24 cellular contexts compared by ENCODE assay signal in genomic region chr20:60080401-60080800, GRCh38.
DNase-seq lines count a peak whose midpoint lies in the region; ATAC-seq and TF ChIP-seq lines count a peak whose summit lies in the region.
"Had no signal": no experiment of that assay in that cellular context is flagged by ENCODE, and none has a peak within 500 bp of the region (broad histone marks: within the 10 kb centered on the region; RNA-seq: fewer than 3 reads in every experiment).

No MANE protein-coding gene starts in this region.

- no peak overlapping the region for H3K23ac ChIP-seq in neuronal stem cell (ENCODE audit: low read depth, low read length, poor library complexity)

- no peak overlapping the region for H2BK120ac ChIP-seq in neuronal stem cell (ENCODE audit: low read depth, low read length)

- no peak overlapping the region for H2BK5ac ChIP-seq in neuronal stem cell (ENCODE audit: low read length)

- no peaks in the 10 kb centered on the region for H3K79me2 ChIP-seq in neural progenitor cell (ENCODE audit: low read depth)

- H3K9me3 Mint-ChIP-seq in neural progenitor cell = no peaks in the 10 kb centered on the region
- H3K9me3 Mint-ChIP-seq: CD4-positive, alpha-beta T cell; CD8-positive, alpha-beta T cell had no signal

- H3K14ac ChIP-seq in neuronal stem cell (ENCODE audit: low read length) = peak overlapping the region; percentile 33

- H3K4me1 ChIP-seq in BLaER1 = peaks cover 37% of the 10 kb centered on the region
- H3K4me1 ChIP-seq in RWPE2 (ENCODE audit: insufficient read depth, poor library complexity, severe bottlenecking) = peaks cover 26% of the 10 kb centered on the region
- peaks cover 0 to 2% of the 10 kb centered on the region in 2 donors for H3K4me1 ChIP-seq in neuronal stem cell (ENCODE audit: control insufficient read depth in 2 of 2, insufficient read depth in 1 of 2, low read depth in 1 of 2, low read length in 2 of 2)
- no peaks in the 10 kb centered on the region for H3K4me1 ChIP-seq in neural progenitor cell
- H3K4me1 ChIP-seq in foreskin keratinocyte = no peaks in the 10 kb centered on the region
- no peaks in the 10 kb centered on the region for H3K4me1 ChIP-seq in mucosa of descending colon (ENCODE audit: low read depth)
- H3K4me1 ChIP-seq: A549 had no signal

- H3K4me1 Mint-ChIP-seq in neural progenitor cell = peaks cover 5% of the 10 kb centered on the region
- H3K4me1 Mint-ChIP-seq: B cell had no signal

- H3K18ac ChIP-seq in neuronal stem cell (ENCODE audit: low read length) = no peak overlapping the region

- H3K4me3 Mint-ChIP-seq in neural progenitor cell = no peak overlapping the region
- H3K4me3 Mint-ChIP-seq: B cell; CD4-positive, alpha-beta T cell; CD8-positive, alpha-beta T cell had no signal

- H3K4me2 ChIP-seq in BLaER1 (peak overlapping the region; percentile 16), neuronal stem cell (ENCODE audit: insufficient read depth, low read length, poor library complexity, severe bottlenecking) (no peak overlapping the region), neural progenitor cell (no peak overlapping the region)
- H3K4me2 ChIP-seq: A549 had no signal

- no peak overlapping the region for H2AK5ac ChIP-seq in neuronal stem cell (ENCODE audit: low read depth, low read length)

- H3K4me3 ChIP-seq in BLaER1 (no peak overlapping the region), RWPE2 (ENCODE audit: severe bottlenecking) (no peak overlapping the region), neuronal stem cell (ENCODE audit: low read length in 2 of 2) (no peak overlapping the region), neural progenitor cell (no peak overlapping the region), mucosa of descending colon (no peak overlapping the region)
- H3K4me3 ChIP-seq: A549, GM12878 had no signal

- WGBS in neuronal stem cell (ENCODE audit: extremely low coverage in 2 of 2, insufficient read length in 2 of 2, insufficient replicate concordance in 1 of 2), 2 donors = no CpG with 5 or more reads among the region's 7 CpGs

- H3K36me3 Mint-ChIP-seq in neural progenitor cell = no peaks in the 10 kb centered on the region
- H3K36me3 Mint-ChIP-seq: CD8-positive, alpha-beta T cell had no signal

- H2AFZ ChIP-seq in neuronal stem cell (ENCODE audit: low read length) (no peak overlapping the region), neural progenitor cell (replicated peaks) (no peak overlapping the region)

- peak; percentile 22 for DNase-seq in activated effector memory CD4-positive, alpha-beta T cell treated with anti-CD3 and anti-CD28 coated beads, Interleukin-2, amount 50 U/mL, for 16 hours
- no peak for DNase-seq in activated effector memory CD4-positive, alpha-beta T cell treated with Interleukin-2 at 50 U/mL for 16 hours
- DNase-seq in RWPE2 (ENCODE audit: low spot score) (peak; percentile 64), neuronal stem cell (ENCODE audit: low spot score) (no peak), neural progenitor cell (ENCODE audit: low spot score) (no peak), foreskin keratinocyte (no peak), mucosa of descending colon (no peak)
- DNase-seq: AML-193; CD4-positive, alpha-beta T cell; CD8-positive, alpha-beta T cell; COR-L47; DMS 273 treated with DMSO at 0.1 percent for 48 hours; DMS153; DMS53; DMS79; DND-41; EL; GDM1 had no signal

- no peak overlapping the region for H3K27ac Mint-ChIP-seq in neural progenitor cell
- H3K27ac Mint-ChIP-seq: B cell; CD4-positive, alpha-beta T cell; CD8-positive, alpha-beta T cell had no signal

- H4K91ac ChIP-seq in neuronal stem cell (ENCODE audit: low read depth, low read length, poor library complexity) = no peak overlapping the region

- no peaks in the 10 kb centered on the region for H3K27me3 ChIP-seq in BLaER1
- H3K27me3 ChIP-seq in RWPE2 (ENCODE audit: insufficient read depth, poor library complexity, severe bottlenecking) = no peaks in the 10 kb centered on the region
- H3K27me3 ChIP-seq in neuronal stem cell (ENCODE audit: control insufficient read depth in 3 of 3, insufficient read depth in 3 of 3, low read depth in 1 of 3, low read length in 3 of 3) = no peaks in the 10 kb centered on the region
- H3K27me3 ChIP-seq in neural progenitor cell = peaks cover 3% of the 10 kb centered on the region
- peaks cover 12% of the 10 kb centered on the region for H3K27me3 ChIP-seq in foreskin keratinocyte

- H3K27me3 Mint-ChIP-seq in neural progenitor cell (ENCODE audit: insufficient read depth, low read depth) = peaks cover 7% of the 10 kb centered on the region

- H4K20me1 ChIP-seq in BLaER1 (0 out of 2 replicates have a peak, but pooled peaks cover under 1% of the 10 kb centered on the region), neural progenitor cell (ENCODE audit: low read depth) (no peaks in the 10 kb centered on the region)

- ATAC-seq in RWPE2 (ENCODE audit: low read depth) (no peak), foreskin keratinocyte (no peak), mucosa of descending colon (no peak)
- ATAC-seq: A549; CD8-positive, alpha-beta T cell; GM12878 had no signal

- no peak overlapping the region for H4K8ac ChIP-seq in neuronal stem cell (ENCODE audit: low read depth, low read length)

- intact Hi-C loops in mucosa of descending colon (cut with DNase I, micrococcal nuclease) = no loop called here

- no peaks in the 10 kb centered on the region for H3K79me1 ChIP-seq in neuronal stem cell (ENCODE audit: low read depth, low read length)

- H3K9ac ChIP-seq in BLaER1 = no peak overlapping the region
- H3K9ac ChIP-seq in neuronal stem cell (ENCODE audit: low read depth, low read length, poor library complexity) = no peak overlapping the region
- H3K9ac ChIP-seq in neural progenitor cell = no peak overlapping the region

- H3K36me3 ChIP-seq in BLaER1 (no peaks in the 10 kb centered on the region), RWPE2 (ENCODE audit: low read depth) (no peaks in the 10 kb centered on the region), neuronal stem cell (replicated peaks in 1 of 2; ENCODE audit: control insufficient read depth in 2 of 2, insufficient read depth in 2 of 2, low read length in 2 of 2) (no peaks in the 10 kb centered on the region), neural progenitor cell (no peaks in the 10 kb centered on the region), mucosa of descending colon (ENCODE audit: low read depth) (no peaks in the 10 kb centered on the region)

- H2BK15ac ChIP-seq in neuronal stem cell (ENCODE audit: low read length) = no peak overlapping the region

- H3K9me3 ChIP-seq in BLaER1 (no peaks in the 10 kb centered on the region), RWPE2 (ENCODE audit: severe bottlenecking) (no peaks in the 10 kb centered on the region), neuronal stem cell (replicated peaks in 1 of 2; ENCODE audit: control insufficient read depth in 2 of 2, insufficient read depth in 1 of 2, low read depth in 1 of 2, low read length in 2 of 2) (no peaks in the 10 kb centered on the region), neural progenitor cell (ENCODE audit: low read depth) (no peaks in the 10 kb centered on the region), mucosa of descending colon (no peaks in the 10 kb centered on the region)

- H3K27ac ChIP-seq in BLaER1 = no peak overlapping the region
- H3K27ac ChIP-seq in RWPE2 (ENCODE audit: poor library complexity, severe bottlenecking) = no peak overlapping the region
- no peak overlapping the region for H3K27ac ChIP-seq in neuronal stem cell (replicated peaks; ENCODE audit: low read length)
- no peak overlapping the region for H3K27ac ChIP-seq in neural progenitor cell
- no peak overlapping the region for H3K27ac ChIP-seq in foreskin keratinocyte
- H3K27ac ChIP-seq: 22Rv1, A549, C4-2B had no signal

- TF ChIP-seq CTCF in RWPE2 (IDR thresholded peaks at IDR 0.05; ENCODE audit: poor library complexity, severe bottlenecking) = no peak
- TF ChIP-seq CTCF in neural progenitor cell (IDR thresholded peaks at IDR 0.05) = no peak
- no peak for TF ChIP-seq CTCF in foreskin keratinocyte (conservative IDR thresholded peaks at IDR 0.05)
- no peak for TF ChIP-seq CTCF in mucosa of descending colon (IDR thresholded peaks at IDR 0.05)

- no peak overlapping the region for H2BK12ac ChIP-seq in neuronal stem cell (ENCODE audit: low read length)

- no peaks in the 10 kb centered on the region for H3F3A ChIP-seq in neural progenitor cell (ENCODE audit: low read depth)

- no peak overlapping the region for H3K4ac ChIP-seq in neuronal stem cell (ENCODE audit: low read length)

Comparison
In these comparisons a context has a peak if more than half of its experiments do, and no peak if none do; other contexts are left out.
1. DNase-seq: peak in activated effector memory CD4-positive, alpha-beta T cell treated with anti-CD3 and anti-CD28 coated beads, Interleukin-2, amount 50 U/mL, for 16 hours (single experiment) and RWPE2 (single experiment); none in activated effector memory CD4-positive, alpha-beta T cell treated with Interleukin-2 at 50 U/mL for 16 hours (single experiment), neuronal stem cell (single experiment), neural progenitor cell (single experiment), foreskin keratinocyte (0 of 2) and mucosa of descending colon (0 of 3).